8 cellular contexts compared by ENCODE assay signal in the genomic region with DNA sequence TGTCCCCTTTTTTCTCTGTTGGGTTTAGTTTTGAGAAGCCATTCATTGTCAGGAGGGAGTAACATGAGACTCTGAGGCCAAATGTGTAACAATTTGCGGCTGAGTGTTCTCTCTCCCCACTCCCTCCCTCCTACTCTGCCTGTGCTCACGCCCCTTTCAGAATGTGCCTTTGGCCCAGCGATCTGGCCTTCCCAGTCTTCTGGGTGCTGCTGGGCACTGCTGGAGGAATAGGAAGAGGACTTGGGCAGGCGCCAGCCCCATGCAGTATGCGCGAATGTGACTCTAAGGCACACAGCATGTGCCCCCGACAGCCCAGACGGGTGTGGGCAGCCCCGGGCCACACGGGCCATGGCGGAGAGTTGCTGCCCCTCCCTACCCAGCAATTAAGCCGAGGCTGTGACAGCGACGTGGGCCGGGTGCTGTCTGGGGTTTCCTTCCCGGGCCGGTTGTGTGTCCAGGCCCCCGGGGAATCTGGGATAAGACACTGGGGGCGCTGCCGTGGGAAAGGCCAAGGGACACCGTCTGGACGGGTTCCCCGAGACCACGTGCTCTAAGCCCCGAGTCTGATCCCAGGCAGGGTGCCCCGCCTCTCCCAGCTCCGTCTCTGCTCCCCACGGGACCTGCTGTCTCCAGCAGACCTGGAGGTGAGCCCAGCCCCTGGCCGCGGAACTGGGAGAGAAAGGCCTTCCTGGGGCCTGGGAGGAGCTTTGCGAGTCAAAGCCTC.
A peak's percentile ranks its signal among the peaks of the same experiment; 100 is the strongest.
DNase-seq lines count a peak whose midpoint lies in the region; ATAC-seq and TF ChIP-seq lines count a peak whose summit lies in the region.

No MANE protein-coding gene starts in this region.

- no peaks in the 10 kb centered on the region for H3K36me3 Mint-ChIP-seq in mesothelial cell of epicardium

- peaks cover 25% of the 10 kb centered on the region for H3K4me1 Mint-ChIP-seq in mesothelial cell of epicardium

- DNase-seq in NCI-H2171 treated with DMSO at 0.1 percent for 48 hours (lab: John Stamatoyannopoulos, UW) (peak; percentile 74), epithelial cell of esophagus (ENCODE audit: low read depth) (peak; percentile 22), mesothelial cell of epicardium (ENCODE audit: low spot score in 2 of 2, unreplicated experiment in 2 of 2) (peak in 1 of 2 experiments; percentile 47), activated gamma-delta T cell treated with Interleukin-2 at 50 U/mL for 16 hours (no peak), KG1 (lab: John Stamatoyannopoulos, UW) (no peak)
- DNase-seq in NK-92 treated with Interleukin-12 subunit alpha and Interleukin-12 subunit beta, amount 100 ng/mL, for 24 hours (lab: John Stamatoyannopoulos, UW): no peak

- ATAC-seq in GM18499 (IDR thresholded peaks at IDR 0.05; ENCODE audit: insufficient read depth, unreplicated experiment): peak; percentile 23
- ATAC-seq in GM19452 (IDR thresholded peaks at IDR 0.05; ENCODE audit: unreplicated experiment): no peak

- peak overlapping the region; percentile 28 for H3K4me3 ChIP-seq in epithelial cell of esophagus (ENCODE audit: low read length)

- peak overlapping the region; percentile 55 for H3K4me3 Mint-ChIP-seq in mesothelial cell of epicardium

- peak overlapping the region; percentile 72 for H3K27ac Mint-ChIP-seq in mesothelial cell of epicardium

- peaks cover 8% of the 10 kb centered on the region for H3K9me3 Mint-ChIP-seq in mesothelial cell of epicardium

- no peaks in the 10 kb centered on the region for H3K27me3 Mint-ChIP-seq in mesothelial cell of epicardium (ENCODE audit: low read depth)

- TF ChIP-seq CTCF in epithelial cell of esophagus (IDR thresholded peaks at IDR 0.05; ENCODE audit: insufficient read depth, low read depth, low read length, missing control alignments): no peak
- peak; percentile 4 for TF ChIP-seq CTCF in mesothelial cell of epicardium (IDR thresholded peaks at IDR 0.05; ENCODE audit: unreplicated experiment)

Comparison
In these comparisons a context has a peak if more than half of its experiments do, and no peak if none do; other contexts are left out.
1. DNase-seq: peak in NCI-H2171 treated with DMSO at 0.1 percent for 48 hours (single experiment) and epithelial cell of esophagus (single experiment); none in activated gamma-delta T cell treated with Interleukin-2 at 50 U/mL for 16 hours (single experiment), KG1 (single experiment) and NK-92 treated with Interleukin-12 subunit alpha and Interleukin-12 subunit beta, amount 100 ng/mL, for 24 hours (single experiment).